ENCODE assay signal across 13 cellular contexts in the genomic region with DNA sequence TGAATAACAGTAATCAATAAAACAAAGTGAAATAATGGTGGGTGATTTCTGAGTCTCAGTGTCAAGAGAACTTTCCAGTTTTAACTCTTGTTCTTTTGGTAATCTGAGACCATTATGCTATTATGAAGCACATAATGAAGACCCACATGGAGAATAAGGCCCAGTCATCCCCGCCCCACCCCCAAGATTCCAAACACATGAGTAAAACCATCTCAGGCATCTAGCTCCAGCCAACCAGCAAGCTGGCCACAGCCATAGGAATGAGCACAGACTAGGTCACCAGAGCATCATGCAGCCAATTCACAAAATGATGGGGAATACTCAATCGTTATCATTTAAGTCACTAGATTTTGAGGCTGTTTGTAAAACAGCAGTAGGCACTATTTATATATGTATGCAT.
A peak's percentile ranks its signal among the peaks of the same experiment; 100 is the strongest.
DNase-seq lines count a peak whose midpoint lies in the region; ATAC-seq, FAIRE-seq and TF ChIP-seq lines count a peak whose summit lies in the region.
"Had no signal": no experiment of that assay in that cellular context is flagged by ENCODE, and none has a peak within 500 bp of the region (broad histone marks: within the 10 kb centered on the region; RNA-seq: fewer than 3 reads in every experiment).

No MANE protein-coding gene starts in this region.

- H3F3A ChIP-seq in PC-3 (ENCODE audit: low read length, unreplicated experiment): no peaks in the 10 kb centered on the region

- POLR2A ChIA-PET in PC-3 (lab: Charles Lee; ENCODE audit: unreplicated experiment): no interaction called here

- intact Hi-C loops in PC-3 (cut with micrococcal nuclease): no loop called here

- TF ChIP-seq CTCF in PC-3 (conservative IDR thresholded peaks at IDR 0.05; ENCODE audit: low read depth, low read length) (no peak), fibroblast of mammary gland (conservative IDR thresholded peaks at IDR 0.05; ENCODE audit: control insufficient read depth, insufficient read depth, low read depth, low read length) (no peak)

- H3K79me2 ChIP-seq in PC-3 (ENCODE audit: low read length): no peaks in the 10 kb centered on the region

- no peaks in the 10 kb centered on the region for H3K4me1 ChIP-seq in PC-3 (ENCODE audit: insufficient read depth, low read length)
- H3K4me1 ChIP-seq: ascending aorta, tibial nerve had no signal

- no peaks in the 10 kb centered on the region for H3K27me3 ChIP-seq in PC-3 (ENCODE audit: low read length)
- H3K27me3 ChIP-seq: ascending aorta, tibial nerve had no signal

- no peak overlapping the region for H3K27ac ChIP-seq in PC-3 (ENCODE audit: low read length)
- H3K27ac ChIP-seq: ascending aorta, epithelial cell of prostate, tibial nerve had no signal

- no peaks in the 10 kb centered on the region for H3K36me3 ChIP-seq in PC-3 (ENCODE audit: low read depth, low read length)
- H3K36me3 ChIP-seq: ascending aorta, tibial nerve had no signal

- no peaks in the 10 kb centered on the region for H4K20me1 ChIP-seq in PC-3 (ENCODE audit: low read length)

- no TSS peak for BruUV-seq in PC-3 (replicated peaks; lab: Mats Ljungman, UMichigan)

- ATAC-seq in PC-3 (peak; percentile 66), HG02885 (IDR thresholded peaks at IDR 0.05; ENCODE audit: poor library complexity, unreplicated experiment) (no peak), GM21786 (IDR thresholded peaks at IDR 0.05; ENCODE audit: unreplicated experiment) (no peak)

- H3K4me3 ChIP-seq in PC-3 (ENCODE audit: low read length) (no peak overlapping the region), fibroblast of mammary gland (ENCODE audit: control insufficient read depth, low read depth, low read length) (no peak overlapping the region)
- H3K4me3 ChIP-seq: ascending aorta, tibial nerve had no signal

- H3K9me2 ChIP-seq in PC-3 (replicated peaks; ENCODE audit: low read length): no peaks in the 10 kb centered on the region

- no peak overlapping the region for H3K4me2 ChIP-seq in PC-3 (ENCODE audit: low read length)

- H3K9ac ChIP-seq in PC-3 (ENCODE audit: low read length): no peak overlapping the region

- FAIRE-seq in H54 (lab: Jason Lieb, UNC): peak; percentile 88

- no peak overlapping the region for H2AFZ ChIP-seq in PC-3 (ENCODE audit: low read length)

- no peak for TF ChIP-seq POLR2A in H54 (IDR thresholded peaks at IDR 0.05; ENCODE audit: low read depth, low read length)

- CTCF ChIA-PET in PC-3 (lab: Charles Lee): no interaction called here

- DNase-seq in H54 (ENCODE audit: insufficient read length, low spot score) (peak; percentile 14), PC-3 (peak; percentile 68), fibroblast of mammary gland (ENCODE audit: low read depth) (peak; percentile 78), renal cortical epithelial cell (ENCODE audit: low read depth) (peak; percentile 72), NCI-H146 (lab: John Stamatoyannopoulos, UW) (no peak)
- DNase-seq: activated CD8-positive, alpha-beta memory T cell treated with anti-CD3 and anti-CD28 coated beads, Interleukin-2, amount 50 U/mL, for 48 hours; NCI-H1092 treated with DMSO at 0.1 percent for 48 hours; retina had no signal

- no peaks in the 10 kb centered on the region for H3K9me3 ChIP-seq in PC-3 (ENCODE audit: low read length)
- H3K9me3 ChIP-seq: ascending aorta had no signal
